Comparison of ENCODE assay signal across 8 cellular contexts in genomic region chr2:173448938-173449471, GRCh38.
DNase-seq lines count a peak whose midpoint lies in the region; ATAC-seq and TF ChIP-seq lines count a peak whose summit lies in the region.

No MANE protein-coding gene starts in this region.

- ATAC-seq in GM21390 (IDR thresholded peaks at IDR 0.05; ENCODE audit: unreplicated experiment) = peak; percentile 77
- no peak for ATAC-seq in HG03039 (IDR thresholded peaks at IDR 0.05; ENCODE audit: unreplicated experiment)

- H3K4me3 ChIP-seq in NB4 (ENCODE audit: low read depth, low read length) (peak overlapping the region; percentile 22), iPS-20b (ENCODE audit: low read length) (peak overlapping the region; percentile 62)

- DNase-seq in C1 segment of cervical spinal cord (lab: John Stamatoyannopoulos, UW) (peak in 8 of 14 donors; percentile 2 to 47 (median 16)), NB4 (ENCODE audit: low read depth) (peak; percentile 93), T-helper 9 cell (peak; percentile 45), brain pericyte (ENCODE audit: low read depth, low spot score) (peak; percentile 33)
- peak; percentile 45 for DNase-seq in stimulated activated CD4-positive, alpha-beta T cell treated with anti-CD3 and anti-CD28 coated beads, Interleukin-12 subunit alpha, Interleukin-12 subunit beta, amount 100 ng/mL, for 4 hours

- no peaks in the 10 kb centered on the region for H3K27me3 ChIP-seq in iPS-20b (ENCODE audit: insufficient read depth, low read length)

- peak overlapping the region; percentile 56; the same call in 1 of the 2 replicates for H3K9ac ChIP-seq in iPS-20b (ENCODE audit: low read depth, low read length)

- no peaks in the 10 kb centered on the region for H3K9me3 ChIP-seq in iPS-20b (ENCODE audit: insufficient read depth, low read depth, low read length)

- peak; percentile 94 for TF ChIP-seq CTCF in NB4 (IDR thresholded peaks at IDR 0.05; ENCODE audit: low read depth, low read length)

- TF ChIP-seq POLR2A in NB4 (IDR thresholded peaks at IDR 0.05; ENCODE audit: extremely low read depth, insufficient read length) = peak; percentile 70

- H3K36me3 ChIP-seq in iPS-20b (ENCODE audit: insufficient read depth, low read depth, low read length) = no peaks in the 10 kb centered on the region

- no peaks in the 10 kb centered on the region; the same call in 1 of the 2 replicates for H3K4me1 ChIP-seq in iPS-20b (ENCODE audit: insufficient read depth, low read length)

- peak overlapping the region; percentile 22 for H3K27ac ChIP-seq in iPS-20b (ENCODE audit: low read length)

Comparison
In these comparisons a context has a peak if more than half of its experiments do, and no peak if none do; other contexts are left out.
1. DNase-seq: peak in every context shown above with its lines; median percentile 93 in NB4; 45 in T-helper 9 cell; 45 in stimulated activated CD4-positive, alpha-beta T cell treated with anti-CD3 and anti-CD28 coated beads, Interleukin-12 subunit alpha, Interleukin-12 subunit beta, amount 100 ng/mL, for 4 hours; 33 in brain pericyte; 16 in C1 segment of cervical spinal cord.